ENCODE assay signal across 13 cellular contexts in genomic region chr4:101337688-101338087, GRCh38. TPM values are rescaled to one million over a fixed set of nuclear protein-coding genes. Genes with fewer than 3 reads are reported as not detected.
DNase-seq lines count a peak whose midpoint lies in the region; ATAC-seq lines count a peak whose summit lies in the region.
"Had no signal": no experiment of that assay in that cellular context is flagged by ENCODE, and none has a peak within 500 bp of the region (broad histone marks: within the 10 kb centered on the region; RNA-seq: fewer than 3 reads in every experiment).

No MANE protein-coding gene starts in this region.

- peaks cover 68 to 87% (median 84%) of the 10 kb centered on the region in 3 donors for H3K4me1 Mint-ChIP-seq in CD8-positive, alpha-beta memory T cell
- H3K4me1 Mint-ChIP-seq in natural killer cell treated with Interleukin-12 subunit alpha and Interleukin-12 subunit beta and Interleukin-15 and Interleukin-18, amount 100 ng/mL, for 72 hours (ENCODE audit: low read depth in 2 of 2) = peaks cover 39 to 53% of the 10 kb centered on the region in 2 donors

- H3K27me3 Mint-ChIP-seq in CD8-positive, alpha-beta memory T cell = no peaks in the 10 kb centered on the region
- no peaks in the 10 kb centered on the region for H3K27me3 Mint-ChIP-seq in natural killer cell treated with Interleukin-12 subunit alpha and Interleukin-12 subunit beta and Interleukin-15 and Interleukin-18, amount 100 ng/mL, for 72 hours

- no peak overlapping the region for H3K4me3 ChIP-seq in CD8-positive, alpha-beta memory T cell (ENCODE audit: low read length)
- H3K4me3 ChIP-seq in MG63 = no peak overlapping the region
- H3K4me3 ChIP-seq: Peyer's patch, prostate gland had no signal

- H3K27ac ChIP-seq in CD8-positive, alpha-beta memory T cell (ENCODE audit: low read depth, low read length) = no peak overlapping the region
- H3K27ac ChIP-seq: Peyer's patch, prostate gland had no signal

- H3K9me3 Mint-ChIP-seq in CD8-positive, alpha-beta memory T cell = no peaks in the 10 kb centered on the region
- no peaks in the 10 kb centered on the region for H3K9me3 Mint-ChIP-seq in natural killer cell treated with Interleukin-12 subunit alpha and Interleukin-12 subunit beta and Interleukin-15 and Interleukin-18, amount 100 ng/mL, for 72 hours
- H3K9me3 Mint-ChIP-seq: activated T-cell treated with anti-CD3 and anti-CD28 coated beads, Interleukin-2, amount 50 U/mL, for 4 hours had no signal

- POLR2A ChIA-PET in CD8-positive, alpha-beta memory T cell (lab: Charles Lee) = no interaction called here

- H3K27me3 ChIP-seq in CD8-positive, alpha-beta memory T cell (ENCODE audit: insufficient read depth, low read length, poor library complexity, severe bottlenecking) = no peaks in the 10 kb centered on the region
- H3K27me3 ChIP-seq in MG63 = no peaks in the 10 kb centered on the region
- H3K27me3 ChIP-seq: Peyer's patch had no signal

- ATAC-seq in natural killer cell treated with Interleukin-12 subunit alpha and Interleukin-12 subunit beta and Interleukin-15 and Interleukin-18, amount 100 ng/mL, for 72 hours = peak in 1 of 2 donors; percentile 32
- ATAC-seq in GM21737 (IDR thresholded peaks at IDR 0.05; ENCODE audit: unreplicated experiment) (no peak), GM18870 (IDR thresholded peaks at IDR 0.05; ENCODE audit: unreplicated experiment) (no peak)
- ATAC-seq: activated T-cell treated with anti-CD3 and anti-CD28 coated beads, Interleukin-2, amount 50 U/mL, for 4 hours; HepG2 had no signal

- CTCF ChIA-PET in CD8-positive, alpha-beta memory T cell (lab: Charles Lee) = interaction anchor here (1.2 to 1.3 kb wide), 2 partner anchors 9 to 10 kb away, joined by 3 read pairs; partner anchors contain the start of gene PPP3CA

- H3K4me1 ChIP-seq in CD8-positive, alpha-beta memory T cell (ENCODE audit: insufficient read depth, low read length) = peaks cover 17% of the 10 kb centered on the region

- no peak for DNase-seq in CD8-positive, alpha-beta memory T cell
- DNase-seq in MG63 (peak; percentile 11), cerebellar cortex (ENCODE audit: low spot score) (peak; percentile 21), SK-N-DZ (ENCODE audit: low spot score) (no peak)
- no peak for DNase-seq in natural killer cell treated with Interleukin-12 subunit alpha and Interleukin-12 subunit beta and Interleukin-15 and Interleukin-18, amount 100 ng/mL, for 72 hours (ENCODE audit: low spot score)
- no peak for DNase-seq in stimulated activated CD4-positive, alpha-beta T cell treated with anti-CD3 and anti-CD28 coated beads, Interleukin-4, amount 100 ng/mL, for 24 hours
- DNase-seq: activated T-cell treated with anti-CD3 and anti-CD28 coated beads, Interleukin-2, amount 50 U/mL, for 4 hours; NCI-H2107; Peyer's patch had no signal

- no peaks in the 10 kb centered on the region for H3K9me3 ChIP-seq in CD8-positive, alpha-beta memory T cell (ENCODE audit: low read length)
- H3K9me3 ChIP-seq in MG63 = no peaks in the 10 kb centered on the region
- H3K9me3 ChIP-seq: Peyer's patch, prostate gland had no signal

- H3K4me3 Mint-ChIP-seq in CD8-positive, alpha-beta memory T cell = peak overlapping the region in 1 of 7 donors; percentile 9
- peak overlapping the region; percentile 28 for H3K4me3 Mint-ChIP-seq in natural killer cell treated with Interleukin-12 subunit alpha and Interleukin-12 subunit beta and Interleukin-15 and Interleukin-18, amount 100 ng/mL, for 72 hours
- H3K4me3 Mint-ChIP-seq: activated T-cell treated with anti-CD3 and anti-CD28 coated beads, Interleukin-2, amount 50 U/mL, for 4 hours had no signal

- peaks cover 0 to 1% (median 1%) of the 10 kb centered on the region in 3 donors for H3K36me3 Mint-ChIP-seq in CD8-positive, alpha-beta memory T cell
- no peaks in the 10 kb centered on the region for H3K36me3 Mint-ChIP-seq in natural killer cell treated with Interleukin-12 subunit alpha and Interleukin-12 subunit beta and Interleukin-15 and Interleukin-18, amount 100 ng/mL, for 72 hours

- H3K36me3 ChIP-seq in CD8-positive, alpha-beta memory T cell (ENCODE audit: insufficient read depth, low read length) = no peaks in the 10 kb centered on the region
- H3K36me3 ChIP-seq in MG63 = no peaks in the 10 kb centered on the region
- H3K36me3 ChIP-seq: Peyer's patch, prostate gland had no signal

- peak overlapping the region in 7 of 8 donors; percentile 34 to 85 (median 64) for H3K27ac Mint-ChIP-seq in CD8-positive, alpha-beta memory T cell
- H3K27ac Mint-ChIP-seq in natural killer cell treated with Interleukin-12 subunit alpha and Interleukin-12 subunit beta and Interleukin-15 and Interleukin-18, amount 100 ng/mL, for 72 hours = peak overlapping the region; percentile 75 to 95

RNA-seq across cellular contexts. Expression of gene PPP3CA, which starts 9.6 kb away (rescaled TPM):
- total RNA-seq in CD8-positive, alpha-beta memory T cell = 10 to 100 TPM; 30.0 to 30.7 TPM
- polyA plus RNA-seq in CD8-positive, alpha-beta memory T cell = 6.9 TPM
- 25.4 and 32.4 TPM in 2 replicates for total RNA-seq in MG63 (2014; rRNA removed; shearing (Covaris generic); ENCODE audit: low replicate concordance)
- total RNA-seq in natural killer cell treated with Interleukin-12 subunit alpha and Interleukin-12 subunit beta and Interleukin-15 and Interleukin-18, amount 100 ng/mL, for 72 hours = 10 to 100 TPM; 42.6 to 50.2 TPM
- polyA plus RNA-seq in SK-N-DZ (2014; cell fraction: cytosol; rRNA removed) = 20.1 and 20.9 TPM in 2 replicates
- 15.6 and 17.6 TPM in 2 replicates for polyA plus RNA-seq in SK-N-DZ (2014; cell fraction: nucleus; rRNA removed)

Comparison
In these comparisons a context has a peak if more than half of its experiments do, and no peak if none do; other contexts are left out.
1. DNase-seq: peak in MG63 (single experiment) and cerebellar cortex (single experiment); none in CD8-positive, alpha-beta memory T cell (0 of 5), natural killer cell treated with Interleukin-12 subunit alpha and Interleukin-12 subunit beta and Interleukin-15 and Interleukin-18, amount 100 ng/mL, for 72 hours (single experiment), SK-N-DZ (single experiment) and stimulated activated CD4-positive, alpha-beta T cell treated with anti-CD3 and anti-CD28 coated beads, Interleukin-4, amount 100 ng/mL, for 24 hours (single experiment).